ENCODE assay signal across 12 cellular contexts in the genomic region with DNA sequence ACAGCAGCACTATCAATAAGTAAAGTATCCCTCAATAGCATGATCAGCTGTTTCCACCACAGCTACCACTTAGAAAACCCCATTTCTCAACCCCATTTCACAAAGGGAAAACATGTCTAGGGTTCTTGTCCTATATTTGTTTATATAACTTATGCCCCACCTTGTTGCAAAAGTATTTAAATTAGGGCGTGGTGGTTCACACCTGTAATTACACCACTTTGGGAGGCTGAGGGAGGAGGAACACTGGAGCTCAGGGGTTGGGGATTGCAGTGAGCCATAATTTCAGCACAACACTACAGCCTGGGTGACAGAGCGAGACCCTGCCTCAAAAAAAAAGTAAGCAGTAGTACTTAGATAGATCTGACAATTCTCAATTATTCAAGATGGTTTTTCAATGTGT. TPM values are rescaled to one million over a fixed set of nuclear protein-coding genes. Genes with fewer than 3 reads are reported as not detected.
DNase-seq lines count a peak whose midpoint lies in the region; ATAC-seq and TF ChIP-seq lines count a peak whose summit lies in the region.
"Had no signal": no experiment of that assay in that cellular context is flagged by ENCODE, and none has a peak within 500 bp of the region (broad histone marks: within the 10 kb centered on the region; RNA-seq: fewer than 3 reads in every experiment).

No MANE protein-coding gene starts in this region.

- H3K36me3 Mint-ChIP-seq in activated CD4-positive, alpha-beta memory T cell treated with anti-CD3 and anti-CD28 coated beads for 36 hours, result peaks cover 2% of the 10 kb centered on the region
- H3K36me3 Mint-ChIP-seq in activated CD4-positive, alpha-beta memory T cell treated with anti-CD3 and anti-CD28 coated beads, Interleukin-2, amount 10 ng/mL, durations not matched to agents 7 days and 5 days (ENCODE audit: low read depth), result peaks cover 31% of the 10 kb centered on the region

- DNase-seq in activated CD4-positive, alpha-beta memory T cell treated with anti-CD3 and anti-CD28 coated beads for 36 hours, result no peak
- DNase-seq in activated CD4-positive, alpha-beta memory T cell treated with anti-CD3 and anti-CD28 coated beads, Interleukin-2, amount 10 ng/mL, durations not matched to agents 7 days and 5 days, result no peak
- no peak for DNase-seq in esophagus squamous epithelium (lab: John Stamatoyannopoulos, UW)
- DNase-seq in spleen, result no peak
- no peak for DNase-seq in NCI-H2171 treated with DMSO at 0.1 percent for 48 hours (lab: John Stamatoyannopoulos, UW)
- DNase-seq: ACHN; activated CD4-positive, CD25-positive, alpha-beta regulatory T cell treated with anti-CD3 and anti-CD28 coated beads, Interleukin-2, amount 50 U/mL, for 72 hours; NCI-H2227 treated with DMSO at 0.1 percent for 48 hours had no signal

- no peak overlapping the region for H2AFZ ChIP-seq in SU-DHL-6 (ENCODE audit: low read depth, low read length, severe bottlenecking)

- H3K4me3 Mint-ChIP-seq in activated CD4-positive, alpha-beta memory T cell treated with anti-CD3 and anti-CD28 coated beads for 36 hours, result no peak overlapping the region
- no peak overlapping the region for H3K4me3 Mint-ChIP-seq in activated CD4-positive, alpha-beta memory T cell treated with anti-CD3 and anti-CD28 coated beads, Interleukin-2, amount 10 ng/mL, durations not matched to agents 7 days and 5 days

- H3K9me3 Mint-ChIP-seq in activated CD4-positive, alpha-beta memory T cell treated with anti-CD3 and anti-CD28 coated beads for 36 hours, result no peaks in the 10 kb centered on the region
- no peaks in the 10 kb centered on the region for H3K9me3 Mint-ChIP-seq in activated CD4-positive, alpha-beta memory T cell treated with anti-CD3 and anti-CD28 coated beads, Interleukin-2, amount 10 ng/mL, durations not matched to agents 7 days and 5 days

- H3K27me3 Mint-ChIP-seq in activated CD4-positive, alpha-beta memory T cell treated with anti-CD3 and anti-CD28 coated beads for 36 hours, result no peaks in the 10 kb centered on the region
- no peaks in the 10 kb centered on the region for H3K27me3 Mint-ChIP-seq in activated CD4-positive, alpha-beta memory T cell treated with anti-CD3 and anti-CD28 coated beads, Interleukin-2, amount 10 ng/mL, durations not matched to agents 7 days and 5 days

- TF ChIP-seq POLR2A in esophagus squamous epithelium (IDR thresholded peaks at IDR 0.05) (no peak), spleen (IDR thresholded peaks at IDR 0.05) (no peak)

- H4K20me1 ChIP-seq in SU-DHL-6 (ENCODE audit: low read depth, low read length), result peaks cover 58% of the 10 kb centered on the region

- H3K36me3 ChIP-seq in SU-DHL-6 (ENCODE audit: low read length) (peaks cover 4% of the 10 kb centered on the region; the same call in 1 of the 2 replicates), esophagus squamous epithelium (no peaks in the 10 kb centered on the region), spleen (no peaks in the 10 kb centered on the region)

- peak overlapping the region; percentile 78 for H3K4me2 ChIP-seq in SU-DHL-6 (ENCODE audit: low read depth, low read length, poor library complexity, severe bottlenecking)

- peaks cover 67% of the 10 kb centered on the region for H3K4me1 Mint-ChIP-seq in activated CD4-positive, alpha-beta memory T cell treated with anti-CD3 and anti-CD28 coated beads for 36 hours (ENCODE audit: low read depth)
- peaks cover 57% of the 10 kb centered on the region for H3K4me1 Mint-ChIP-seq in activated CD4-positive, alpha-beta memory T cell treated with anti-CD3 and anti-CD28 coated beads, Interleukin-2, amount 10 ng/mL, durations not matched to agents 7 days and 5 days

- ATAC-seq in HG02798 (IDR thresholded peaks at IDR 0.05; ENCODE audit: poor library complexity, unreplicated experiment) (no peak), HG03196 (IDR thresholded peaks at IDR 0.05; ENCODE audit: unreplicated experiment) (no peak)

- H3K4me1 ChIP-seq in esophagus squamous epithelium, result peaks cover 25 to 86% (median 48%) of the 10 kb centered on the region in 3 donors
- H3K4me1 ChIP-seq in spleen, result peaks cover 40 to 93% (median 74%) of the 10 kb centered on the region in 6 donors

- CTCF ChIA-PET in activated CD4-positive, alpha-beta memory T cell treated with anti-CD3 and anti-CD28 coated beads for 36 hours (lab: Charles Lee), result interaction anchor here (1.2 kb wide), 1 partner anchor 49 kb away, joined by 3 read pairs; no protein-coding TSS in a partner anchor
- CTCF ChIA-PET in activated CD4-positive, alpha-beta memory T cell treated with anti-CD3 and anti-CD28 coated beads, Interleukin-2, amount 10 ng/mL, durations not matched to agents 7 days and 5 days (lab: Charles Lee), result interaction anchor here (1.0 to 1.3 kb wide), 2 partner anchors 20 to 27 kb away, joined by 3 read pairs; no protein-coding TSS in a partner anchor

- POLR2A ChIA-PET in activated CD4-positive, alpha-beta memory T cell treated with anti-CD3 and anti-CD28 coated beads for 36 hours (lab: Charles Lee), result no interaction called here
- POLR2A ChIA-PET in activated CD4-positive, alpha-beta memory T cell treated with anti-CD3 and anti-CD28 coated beads, Interleukin-2, amount 10 ng/mL, durations not matched to agents 7 days and 5 days (lab: Charles Lee), result interaction anchor here (1.0 to 1.1 kb wide), 2 partner anchors 11 to 131 kb away, joined by 3 read pairs; no protein-coding TSS in a partner anchor

- no peak overlapping the region for H3K9ac ChIP-seq in SU-DHL-6 (ENCODE audit: low read length)

- no peak overlapping the region for H3K27ac ChIP-seq in SU-DHL-6 (ENCODE audit: low read depth, low read length)
- peak overlapping the region in 3 of 4 donors; percentile 39 to 57 (median 49) for H3K27ac ChIP-seq in esophagus squamous epithelium
- peak overlapping the region in 6 of 8 donors; percentile 11 to 60 (median 48) for H3K27ac ChIP-seq in spleen

- H3K4me3 ChIP-seq in SU-DHL-6 (ENCODE audit: insufficient read depth, low read length, poor library complexity, severe bottlenecking) (peak overlapping the region; percentile 0), esophagus squamous epithelium (no peak overlapping the region), spleen (no peak overlapping the region)

- H3K27ac Mint-ChIP-seq in activated CD4-positive, alpha-beta memory T cell treated with anti-CD3 and anti-CD28 coated beads for 36 hours, result peak overlapping the region; percentile 31
- H3K27ac Mint-ChIP-seq in activated CD4-positive, alpha-beta memory T cell treated with anti-CD3 and anti-CD28 coated beads, Interleukin-2, amount 10 ng/mL, durations not matched to agents 7 days and 5 days, result no peak overlapping the region

- intact Hi-C loops in activated CD4-positive, alpha-beta memory T cell treated with anti-CD3 and anti-CD28 coated beads for 36 hours (cut with micrococcal nuclease), result no loop called here
- intact Hi-C loops in esophagus squamous epithelium (cut with DNase I) (no loop called here), spleen (cut with DNase I; ENCODE audit: low total_unique reads) (no loop called here)

- no peaks in the 10 kb centered on the region for H3K27me3 ChIP-seq in SU-DHL-6 (ENCODE audit: low read length)
- no peaks in the 10 kb centered on the region for H3K27me3 ChIP-seq in esophagus squamous epithelium
- H3K27me3 ChIP-seq in spleen (replicated peaks in 1 of 7), result no peaks in the 10 kb centered on the region

- peaks cover 87% of the 10 kb centered on the region for H3K79me2 ChIP-seq in SU-DHL-6 (ENCODE audit: insufficient read depth, low read length)

- no peak for TF ChIP-seq CTCF in SU-DHL-6 (IDR thresholded peaks at IDR 0.05; ENCODE audit: insufficient read depth, low read length, poor library complexity, severe bottlenecking)
- TF ChIP-seq CTCF in esophagus squamous epithelium (IDR thresholded peaks at IDR 0.05), result no peak
- TF ChIP-seq CTCF in spleen (IDR thresholded peaks at IDR 0.05 in 8 of 11, conservative IDR thresholded peaks at IDR 0.05 in 3 of 11), result no peak

- H3K9me3 ChIP-seq in SU-DHL-6 (ENCODE audit: insufficient read depth, low read length) (no peaks in the 10 kb centered on the region), esophagus squamous epithelium (no peaks in the 10 kb centered on the region), spleen (no peaks in the 10 kb centered on the region)

- peaks cover 7% of the 10 kb centered on the region for H3F3A ChIP-seq in SU-DHL-6 (ENCODE audit: insufficient read depth)

- WGBS in esophagus squamous epithelium, 2 donors, result 85 to 90% methylated on average over 2 of the region's 2 CpGs
- 82 to 95% (median 92%) methylated on average over 2 of the region's 2 CpGs for WGBS in spleen, 5 donors

- H3K9me2 ChIP-seq in SU-DHL-6 (replicated peaks; ENCODE audit: insufficient read depth, low read length), result no peaks in the 10 kb centered on the region

RNA-seq across cellular contexts. Expression of a gene that starts 3.7 kb away (rescaled TPM):
- total RNA-seq in activated CD4-positive, alpha-beta memory T cell treated with anti-CD3 and anti-CD28 coated beads for 36 hours, result 10 to 100 TPM; 49.5 to 50.1 TPM
- 10 to 100 TPM; 36.0 to 39.0 TPM for total RNA-seq in activated CD4-positive, alpha-beta memory T cell treated with anti-CD3 and anti-CD28 coated beads, Interleukin-2, amount 10 ng/mL, durations not matched to agents 7 days and 5 days
- total RNA-seq in esophagus squamous epithelium (10 to 100 TPM; 41.7 to 60.3 (median 53.6) TPM), spleen (10 to 100 TPM; 20.2 to 31.7 (median 23.8) TPM)
- 10 to 100 TPM; 34.8 to 55.3 (median 41.4) TPM for polyA plus RNA-seq in spleen

RNA-seq across cellular contexts. Expression of a gene that starts 3.8 kb away (rescaled TPM):
- 10 to 100 TPM; 11.6 to 13.0 TPM for total RNA-seq in activated CD4-positive, alpha-beta memory T cell treated with anti-CD3 and anti-CD28 coated beads for 36 hours
- 10 to 100 TPM; 14.7 to 15.5 TPM for total RNA-seq in activated CD4-positive, alpha-beta memory T cell treated with anti-CD3 and anti-CD28 coated beads, Interleukin-2, amount 10 ng/mL, durations not matched to agents 7 days and 5 days
- total RNA-seq in esophagus squamous epithelium (10 to 100 TPM; 27.8 to 56.3 (median 45.5) TPM), spleen (10 to 100 TPM; 12.3 to 24.8 (median 19.4) TPM)
- 1 to 10 TPM; 2.8 to 8.5 (median 3.5) TPM for polyA plus RNA-seq in spleen

RNA-seq across cellular contexts. Expression of a gene that starts 35.1 kb away (rescaled TPM):
- under 1 TPM in 1 of 2 experiments, not detected in 1; 0.12 TPM for total RNA-seq in activated CD4-positive, alpha-beta memory T cell treated with anti-CD3 and anti-CD28 coated beads for 36 hours
- total RNA-seq in activated CD4-positive, alpha-beta memory T cell treated with anti-CD3 and anti-CD28 coated beads, Interleukin-2, amount 10 ng/mL, durations not matched to agents 7 days and 5 days, result under 1 TPM in 1 of 2 experiments, not detected in 1; 0.13 TPM
- total RNA-seq in esophagus squamous epithelium, result under 1 TPM in 2 of 4 donors, not detected in 2; 0.57 to 1.00 TPM
- total RNA-seq in spleen, result under 1 TPM in 4 of 7 donors, not detected in 3; 0.13 to 0.26 (median 0.20) TPM
- polyA plus RNA-seq in spleen, result under 1 TPM; 0.12 to 0.19 (median 0.17) TPM
- total RNA-seq: M059J had no signal
